20 cellular contexts compared by ENCODE assay signal in the genomic region with DNA sequence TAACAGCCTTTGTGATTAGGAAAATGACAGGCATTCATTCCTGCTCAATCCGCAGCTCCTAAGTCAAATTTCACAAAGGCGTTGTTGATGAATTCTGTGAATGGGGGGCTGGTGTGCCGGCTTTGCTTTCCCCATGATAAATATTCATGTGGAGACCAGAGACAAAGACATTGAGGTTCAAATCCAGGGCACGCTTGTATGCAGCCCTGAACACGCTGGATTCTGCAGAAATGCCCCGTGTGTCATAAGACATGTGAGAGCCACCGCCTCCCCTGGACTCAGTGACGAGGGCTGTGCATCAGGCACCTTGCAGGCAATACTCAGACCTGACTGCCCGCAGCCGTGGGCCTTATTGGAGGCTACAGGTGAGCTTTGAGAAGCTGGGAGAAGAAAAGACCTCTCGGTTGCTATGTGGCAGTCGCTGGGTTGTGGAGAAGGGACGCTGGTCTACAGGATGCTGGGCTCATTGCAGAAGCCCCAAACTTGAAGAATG.
DNase-seq lines count a peak whose midpoint lies in the region; FAIRE-seq lines count a peak whose summit lies in the region.
"Had no signal": no experiment of that assay in that cellular context is flagged by ENCODE, and none has a peak within 500 bp of the region (broad histone marks: within the 10 kb centered on the region; RNA-seq: fewer than 3 reads in every experiment).

No MANE protein-coding gene starts in this region.

- no peaks in the 10 kb centered on the region for H3K27me3 ChIP-seq in neuronal stem cell (ENCODE audit: control insufficient read depth in 3 of 3, insufficient read depth in 3 of 3, low read depth in 1 of 3, low read length in 3 of 3)
- H3K27me3 ChIP-seq: cardiac muscle cell had no signal

- no peak overlapping the region for H4K8ac ChIP-seq in neuronal stem cell (ENCODE audit: low read depth, low read length)

- no peak overlapping the region for H2BK15ac ChIP-seq in neuronal stem cell (ENCODE audit: low read length)

- DNase-seq in frontal cortex (ENCODE audit: low spot score in 2 of 2): peak in 1 of 2 donors; percentile 61
- DNase-seq in neuronal stem cell (ENCODE audit: low spot score): no peak
- DNase-seq in stimulated activated CD8-positive, alpha-beta memory T cell treated with anti-CD3 and anti-CD28 coated beads, Interleukin-4, amount 100 ng/mL, for 48 hours: peak; percentile 13
- no peak for DNase-seq in LoVo (ENCODE audit: low spot score)
- DNase-seq in NCI-H2227 treated with DMSO at 0.1 percent for 48 hours (lab: John Stamatoyannopoulos, UW): no peak
- DNase-seq in NCI-H748 treated with DMSO at 0.1 percent for 48 hours (lab: John Stamatoyannopoulos, UW): no peak
- DNase-seq in activated CD4-positive, CD25-positive, alpha-beta regulatory T cell treated with anti-CD3 and anti-CD28 coated beads, Interleukin-2, amount 50 U/mL, for 72 hours: no peak
- DNase-seq: activated CD4-positive, alpha-beta memory T cell treated with anti-CD3 and anti-CD28 coated beads, Interleukin-2, amount 10 ng/mL, durations not matched to agents 7 days and 5 days; activated naive CD4-positive, alpha-beta T cell treated with anti-CD3 and anti-CD28 coated beads for 36 hours; activated T-cell treated with anti-CD3 and anti-CD28 coated beads, Interleukin-2, amount 50 U/mL, for 4 hours; EL; H7; mucosa of descending colon; MV-4-11; NCI-H524 treated with DMSO at 0.1 percent for 48 hours; SW 1271 had no signal

- H3K4ac ChIP-seq in neuronal stem cell (ENCODE audit: low read length): no peak overlapping the region

- no CpG with 5 or more reads among the region's 13 CpGs for WGBS in neuronal stem cell (ENCODE audit: extremely low coverage in 2 of 2, insufficient read length in 2 of 2, insufficient replicate concordance in 1 of 2), 2 donors

- no peak overlapping the region for H3K4me2 ChIP-seq in neuronal stem cell (ENCODE audit: insufficient read depth, low read length, poor library complexity, severe bottlenecking)
- H3K4me2 ChIP-seq: smooth muscle cell had no signal

- no peak overlapping the region for H3K18ac ChIP-seq in neuronal stem cell (ENCODE audit: low read length)

- H3K14ac ChIP-seq in neuronal stem cell (ENCODE audit: low read length): no peak overlapping the region

- no peak overlapping the region for H2BK5ac ChIP-seq in neuronal stem cell (ENCODE audit: low read length)

- H2AK5ac ChIP-seq in neuronal stem cell (ENCODE audit: low read depth, low read length): no peak overlapping the region

- H4K91ac ChIP-seq in neuronal stem cell (ENCODE audit: low read depth, low read length, poor library complexity): no peak overlapping the region

- H2BK12ac ChIP-seq in neuronal stem cell (ENCODE audit: low read length): no peak overlapping the region

- peak overlapping the region; percentile 96 for H3K27ac ChIP-seq in angular gyrus (ENCODE audit: low read depth, low read length)
- H3K27ac ChIP-seq in neuronal stem cell (replicated peaks; ENCODE audit: low read length): no peak overlapping the region
- H3K27ac ChIP-seq: cardiac muscle cell had no signal

- H2AFZ ChIP-seq in neuronal stem cell (ENCODE audit: low read length): peak overlapping the region; percentile 3

- FAIRE-seq in frontal cortex (lab: Jason Lieb, UNC): peak; percentile 95
- FAIRE-seq: GM12892 had no signal

- H3K4me1 ChIP-seq in neuronal stem cell (ENCODE audit: control insufficient read depth in 2 of 2, insufficient read depth in 1 of 2, low read depth in 1 of 2, low read length in 2 of 2): peaks cover 8 to 16% of the 10 kb centered on the region in 2 donors

- H3K9me3 ChIP-seq in neuronal stem cell (replicated peaks in 1 of 2; ENCODE audit: control insufficient read depth in 2 of 2, insufficient read depth in 1 of 2, low read depth in 1 of 2, low read length in 2 of 2): no peaks in the 10 kb centered on the region
- H3K9me3 ChIP-seq: mucosa of descending colon had no signal

- H3K4me3 ChIP-seq in neuronal stem cell (ENCODE audit: low read length in 2 of 2): no peak overlapping the region
- H3K4me3 ChIP-seq: cardiac muscle cell, mucosa of descending colon, smooth muscle cell had no signal

- H3K9ac ChIP-seq in neuronal stem cell (ENCODE audit: low read depth, low read length, poor library complexity): no peak overlapping the region

- no peak overlapping the region for H2BK120ac ChIP-seq in neuronal stem cell (ENCODE audit: low read depth, low read length)

- H3K79me1 ChIP-seq in neuronal stem cell (ENCODE audit: low read depth, low read length): no peaks in the 10 kb centered on the region

- no peaks in the 10 kb centered on the region for H3K36me3 ChIP-seq in neuronal stem cell (replicated peaks in 1 of 2; ENCODE audit: control insufficient read depth in 2 of 2, insufficient read depth in 2 of 2, low read length in 2 of 2)
- H3K36me3 ChIP-seq: cardiac muscle cell had no signal

- no peak overlapping the region for H3K23ac ChIP-seq in neuronal stem cell (ENCODE audit: low read depth, low read length, poor library complexity)
